Comparison of ENCODE assay signal across 9 cellular contexts in genomic region chr12:122947352-122947792, GRCh38. TPM values are rescaled to one million over a fixed set of nuclear protein-coding genes. Genes with fewer than 3 reads are reported as not detected.
DNase-seq lines count a peak whose midpoint lies in the region; ATAC-seq, FAIRE-seq and TF ChIP-seq lines count a peak whose summit lies in the region.
"Had no signal": no experiment of that assay in that cellular context is flagged by ENCODE, and none has a peak within 500 bp of the region (broad histone marks: within the 10 kb centered on the region; RNA-seq: fewer than 3 reads in every experiment).

No MANE protein-coding gene starts in this region.

- no peak overlapping the region for H3K23ac ChIP-seq in mesenchymal stem cell (ENCODE audit: low read length in 2 of 2)

- H3K27ac ChIP-seq in mammary epithelial cell (ENCODE audit: insufficient read depth, low read depth, low read length) (peak overlapping the region; percentile 84), mesenchymal stem cell (ENCODE audit: low read length, poor library complexity, severe bottlenecking) (peak overlapping the region; percentile 83)
- H3K27ac ChIP-seq: SK-N-MC had no signal

- H4K91ac ChIP-seq in mesenchymal stem cell (ENCODE audit: low read length) = peak overlapping the region; percentile 99

- H3K27me3 ChIP-seq in mammary epithelial cell (ENCODE audit: insufficient read depth, low read length) (no peaks in the 10 kb centered on the region), mesenchymal stem cell (ENCODE audit: control insufficient read depth in 1 of 2, insufficient read depth in 1 of 2, low read length in 2 of 2) (no peaks in the 10 kb centered on the region)

- 4% methylated on average over 13 of the region's 15 CpGs for WGBS in mammary epithelial cell (ENCODE audit: low coverage, missing lambda C conversion rate)
- whole genome bisulfite sequencing in mesenchymal stem cell = 91% methylated on average over 15 of the region's 15 CpGs

- no peak overlapping the region for H2BK5ac ChIP-seq in mesenchymal stem cell (ENCODE audit: low read depth, low read length, poor library complexity, severe bottlenecking)

- peak overlapping the region; percentile 83 for H3K27ac Mint-ChIP-seq in activated naive CD4-positive, alpha-beta T cell treated with anti-CD3 and anti-CD28 coated beads for 36 hours

- TF ChIP-seq CTCF in mammary epithelial cell (conservative IDR thresholded peaks at IDR 0.05 in 1 of 2, IDR thresholded peaks at IDR 0.05 in 1 of 2; ENCODE audit: extremely low read depth in 1 of 2, insufficient read depth in 1 of 2, low read depth in 1 of 2, low read length in 2 of 2) = peak in 1 of 2 donors; percentile 26

- no peaks in the 10 kb centered on the region for H4K20me1 ChIP-seq in mammary epithelial cell (ENCODE audit: insufficient read depth, low read length)

- peak overlapping the region; percentile 80 to 92 for H3K18ac ChIP-seq in mesenchymal stem cell (ENCODE audit: low read depth in 1 of 2, low read length in 2 of 2)

- H3K9me3 ChIP-seq in mammary epithelial cell (replicated peaks; ENCODE audit: insufficient read depth, low read length) (no peaks in the 10 kb centered on the region), mesenchymal stem cell (ENCODE audit: control insufficient read depth, low read length) (no peaks in the 10 kb centered on the region)

- H3K4me1 ChIP-seq in mammary epithelial cell (ENCODE audit: insufficient read depth, low read length) = peaks cover 70% of the 10 kb centered on the region
- peaks cover 43% of the 10 kb centered on the region for H3K4me1 ChIP-seq in mesenchymal stem cell (ENCODE audit: control insufficient read depth, insufficient read depth, low read depth, low read length)

- peak overlapping the region; percentile 29 for H2BK120ac ChIP-seq in mesenchymal stem cell (ENCODE audit: low read depth, low read length)

- peaks cover 13% of the 10 kb centered on the region for H3K79me1 ChIP-seq in mesenchymal stem cell (replicated peaks; ENCODE audit: low read length, poor library complexity, severe bottlenecking)

- no peaks in the 10 kb centered on the region for H3K36me3 ChIP-seq in mammary epithelial cell (ENCODE audit: insufficient read depth, low read length)
- peaks cover 0 to 19% of the 10 kb centered on the region in 2 experiments for H3K36me3 ChIP-seq in mesenchymal stem cell (ENCODE audit: control insufficient read depth in 1 of 2, insufficient read depth in 2 of 2, low read depth in 1 of 2, low read length in 2 of 2)

- H2AFZ ChIP-seq in mammary epithelial cell (ENCODE audit: low read depth, low read length) (peak overlapping the region; percentile 71), mesenchymal stem cell (ENCODE audit: low read depth, low read length) (peak overlapping the region; percentile 0)

- intact Hi-C loops in activated naive CD4-positive, alpha-beta T cell treated with anti-CD3 and anti-CD28 coated beads for 36 hours (cut with micrococcal nuclease) = loop anchor here (1.0 to 2.0 kb wide), 4 partner anchors 27 to 73 kb away; no protein-coding TSS in a partner anchor
- intact Hi-C loops in mammary epithelial cell (cut with micrococcal nuclease) = loop anchor here (1.0 kb wide), 2 partner anchors 49 to 59 kb away; no protein-coding TSS in a partner anchor

- peak overlapping the region; percentile 54 for H3K4me2 ChIP-seq in mammary epithelial cell (ENCODE audit: insufficient read depth, low read depth, low read length)
- H3K4me2 ChIP-seq in mesenchymal stem cell (ENCODE audit: low read length, poor library complexity, severe bottlenecking) = no peak overlapping the region

- H3K4me3 Mint-ChIP-seq in activated naive CD4-positive, alpha-beta T cell treated with anti-CD3 and anti-CD28 coated beads for 36 hours = no peak overlapping the region

- peak; percentile 17 for DNase-seq in activated naive CD4-positive, alpha-beta T cell treated with anti-CD3 and anti-CD28 coated beads for 36 hours
- no peak for DNase-seq in activated naive CD4-positive, alpha-beta T cell (lab: John Stamatoyannopoulos, UW)
- DNase-seq in mammary epithelial cell (no peak), mesenchymal stem cell (no peak), urothelium cell line (ENCODE audit: low spot score) (peak; percentile 26)
- no peak for DNase-seq in stimulated activated CD4-positive, alpha-beta T cell treated with anti-CD3 and anti-CD28 coated beads, Interleukin-12 subunit alpha, Interleukin-12 subunit beta, amount 100 ng/mL, for 4 hours
- DNase-seq in activated CD8-positive, alpha-beta memory T cell treated with anti-CD3 and anti-CD28 coated beads, Interleukin-2, amount 50 U/mL, for 48 hours = no peak

- peak overlapping the region; percentile 55 for H2BK15ac ChIP-seq in mesenchymal stem cell (ENCODE audit: low read depth, poor library complexity, severe bottlenecking)

- dilution Hi-C loops in mammary epithelial cell (cut with HindIII; ENCODE audit: low sequenced_read_pairs) = loop anchor here (5.0 kb wide), 2 partner anchors 65 to 100 kb away; no protein-coding TSS in a partner anchor

- in situ Hi-C loops in mammary epithelial cell (cut with MboI; ENCODE audit: low sequenced_read_pairs in 2 of 2) = no loop called here

- no peaks in the 10 kb centered on the region for H3K27me3 Mint-ChIP-seq in activated naive CD4-positive, alpha-beta T cell treated with anti-CD3 and anti-CD28 coated beads for 36 hours (ENCODE audit: low read depth)

- FAIRE-seq in urothelium cell line (lab: Jason Lieb, UNC) = peak; percentile 75

- H3K9ac ChIP-seq in mammary epithelial cell (ENCODE audit: insufficient read depth, low read length) (peak overlapping the region; percentile 43), mesenchymal stem cell (ENCODE audit: low read length) (peak overlapping the region; percentile 74)

- H3K4ac ChIP-seq in mesenchymal stem cell (ENCODE audit: low read depth in 1 of 2, low read length in 2 of 2) = peak overlapping the region; percentile 75 to 98

- H3K4me3 ChIP-seq in mammary epithelial cell (replicated peaks in 1 of 3; ENCODE audit: insufficient read depth in 1 of 3, low read depth in 2 of 3, low read length in 3 of 3) (no peak overlapping the region), mesenchymal stem cell (ENCODE audit: insufficient read depth in 1 of 2, low read depth in 1 of 2, low read length in 2 of 2) (no peak overlapping the region)
- H3K4me3 ChIP-seq: SK-N-MC had no signal

- BruUV-seq in mammary epithelial cell (replicated peaks; lab: Mats Ljungman, UMichigan) = TSS peak; percentile 82

- no peaks in the 10 kb centered on the region for H3K79me2 ChIP-seq in mammary epithelial cell (ENCODE audit: insufficient read depth, low read length)

- H2BK12ac ChIP-seq in mesenchymal stem cell (ENCODE audit: low read length in 2 of 2) = peak overlapping the region; percentile 95 to 99

- H2AK5ac ChIP-seq in mesenchymal stem cell (ENCODE audit: low read length, severe bottlenecking) = peak overlapping the region; percentile 97

- H4K8ac ChIP-seq in mesenchymal stem cell (ENCODE audit: low read length) = peak overlapping the region; percentile 95

- CTCF ChIA-PET in activated naive CD4-positive, alpha-beta T cell treated with anti-CD3 and anti-CD28 coated beads for 36 hours (lab: Charles Lee) = interaction anchor here (1.3 to 15.0 kb wide), 2 partner anchors 65 to 87 kb away, joined by 6 to 185 read pairs; no protein-coding TSS in a partner anchor
- CTCF ChIA-PET in mammary epithelial cell (lab: Charles Lee; ENCODE audit: low non-redundant PET) = interaction anchor here (0.6 kb wide), 2 partner anchors 16 to 59 kb away, joined by 3 to 10 read pairs; no protein-coding TSS in a partner anchor

- H3K4me1 Mint-ChIP-seq in activated naive CD4-positive, alpha-beta T cell treated with anti-CD3 and anti-CD28 coated beads for 36 hours (ENCODE audit: low read depth) = peaks cover 18% of the 10 kb centered on the region

- H3K36me3 Mint-ChIP-seq in activated naive CD4-positive, alpha-beta T cell treated with anti-CD3 and anti-CD28 coated beads for 36 hours (ENCODE audit: low read depth) = no peaks in the 10 kb centered on the region

- H3K9me3 Mint-ChIP-seq in activated naive CD4-positive, alpha-beta T cell treated with anti-CD3 and anti-CD28 coated beads for 36 hours = no peaks in the 10 kb centered on the region

- ATAC-seq in GM21515 (IDR thresholded peaks at IDR 0.05; ENCODE audit: unreplicated experiment) = no peak

- peak overlapping the region in 1 of 2 experiments; percentile 30 for H3K14ac ChIP-seq in mesenchymal stem cell (ENCODE audit: low read length in 2 of 2)

RNA-seq across cellular contexts. Expression of gene ABCB9, which starts 18.9 kb away (rescaled TPM):
- 1 to 10 TPM; 5.1 to 5.9 TPM for total RNA-seq in activated naive CD4-positive, alpha-beta T cell treated with anti-CD3 and anti-CD28 coated beads for 36 hours
- 10 to 100 TPM; 11.2 to 15.5 TPM for total RNA-seq in mammary epithelial cell
- polyA plus RNA-seq in mammary epithelial cell = 15.2 TPM
- polyA minus RNA-seq in mammary epithelial cell = 12.7 TPM
- polyA plus RNA-seq in mesenchymal stem cell (2013, experiment 1 of 2) = 4.3 TPM
- 4.2 TPM for polyA plus RNA-seq in mesenchymal stem cell (2013, experiment 2 of 2)

RNA-seq across cellular contexts. Expression of gene OGFOD2, which starts 27.7 kb away (rescaled TPM):
- total RNA-seq in activated naive CD4-positive, alpha-beta T cell treated with anti-CD3 and anti-CD28 coated beads for 36 hours = 10 to 100 TPM; 26.8 to 27.7 TPM
- 10 to 100 TPM in 1 of 2 donors, 1 to 10 TPM in 1; 8.2 to 16.2 TPM for total RNA-seq in mammary epithelial cell
- polyA plus RNA-seq in mammary epithelial cell = 13.6 TPM
- 18.9 TPM for polyA minus RNA-seq in mammary epithelial cell
- polyA plus RNA-seq in mesenchymal stem cell (2013, experiment 1 of 2) = 5.8 TPM
- polyA plus RNA-seq in mesenchymal stem cell (2013, experiment 2 of 2) = 6.2 TPM

RNA-seq across cellular contexts. Expression of gene ARL6IP4, which starts 33.1 kb away (rescaled TPM):
- total RNA-seq in activated naive CD4-positive, alpha-beta T cell treated with anti-CD3 and anti-CD28 coated beads for 36 hours = 100 to 1,000 TPM; 159 to 177 TPM
- 100 to 1,000 TPM in 1 of 2 donors, 10 to 100 TPM in 1; 70.2 to 166 TPM for total RNA-seq in mammary epithelial cell
- polyA plus RNA-seq in mammary epithelial cell = 183 TPM
- polyA minus RNA-seq in mammary epithelial cell = 171 TPM
- 142 TPM for polyA plus RNA-seq in mesenchymal stem cell (2013, experiment 1 of 2)
- 146 TPM for polyA plus RNA-seq in mesenchymal stem cell (2013, experiment 2 of 2)

RNA-seq across cellular contexts. Expression of gene VPS37B, which starts 51.4 kb away (rescaled TPM):
- total RNA-seq in activated naive CD4-positive, alpha-beta T cell treated with anti-CD3 and anti-CD28 coated beads for 36 hours = 10 to 100 TPM; 15.6 TPM
- 10 to 100 TPM; 30.8 to 60.7 TPM for total RNA-seq in mammary epithelial cell
- polyA plus RNA-seq in mammary epithelial cell = 56.7 TPM
- 35.7 TPM for polyA minus RNA-seq in mammary epithelial cell
- polyA plus RNA-seq in mesenchymal stem cell (2013, experiment 1 of 2) = 23.0 TPM
- 23.9 TPM for polyA plus RNA-seq in mesenchymal stem cell (2013, experiment 2 of 2)

Comparison
In these comparisons a context has a peak if more than half of its experiments do, and no peak if none do; other contexts are left out.
1. DNase-seq: peak in activated naive CD4-positive, alpha-beta T cell treated with anti-CD3 and anti-CD28 coated beads for 36 hours (single experiment) and urothelium cell line (single experiment); none in activated naive CD4-positive, alpha-beta T cell (0 of 4), mammary epithelial cell (single experiment), mesenchymal stem cell (single experiment), stimulated activated CD4-positive, alpha-beta T cell treated with anti-CD3 and anti-CD28 coated beads, Interleukin-12 subunit alpha, Interleukin-12 subunit beta, amount 100 ng/mL, for 4 hours (single experiment) and activated CD8-positive, alpha-beta memory T cell treated with anti-CD3 and anti-CD28 coated beads, Interleukin-2, amount 50 U/mL, for 48 hours (single experiment).